In genomic region chr9:29118555-29118954, GRCh38 we compare ENCODE assay signal across 25 cellular contexts.
"Had no signal": no experiment of that assay in that cellular context is flagged by ENCODE, and none has a peak within 500 bp of the region (broad histone marks: within the 10 kb centered on the region; RNA-seq: fewer than 3 reads in every experiment).

No MANE protein-coding gene starts in this region.

- H3K9me3 ChIP-seq: SJCRH30 had no signal

- DNase-seq: Kasumi-1, MM.1S, MV-4-11, NCI-H1048, NCI-H1105, NCI-H1417, NCI-H1436 treated with DMSO at 0.1 percent for 48 hours, NCI-H1694, NCI-H187 treated with DMSO at 0.1 percent for 48 hours, NCI-H2029 treated with DMSO at 0.1 percent for 48 hours, NCI-H2171 treated with DMSO at 0.1 percent for 48 hours, NCI-H345, NCI-H446 treated with DMSO at 0.1 percent for 48 hours, NCI-H524, NCI-H774, PC-3, SHP77 treated with DMSO at 0.1 percent for 48 hours, SJCRH30 had no signal

- H3K27me3 Mint-ChIP-seq: IgD-negative memory B cell had no signal

- H3K9ac ChIP-seq: KMS-11 had no signal

- H3K27me3 ChIP-seq: SJCRH30 had no signal

- ATAC-seq: K562, Panc1, PC-3, SK-N-SH treated with all-trans-retinoic acid at 6 μM for 48 hours had no signal

- H3K27ac Mint-ChIP-seq: IgD-negative memory B cell had no signal

- H3K4me2 ChIP-seq: KMS-11 had no signal

- H3K36me3 ChIP-seq: SJCRH30 had no signal

- H3K4me3 ChIP-seq: K562, SJCRH30 had no signal

- H3K4me1 ChIP-seq: SJCRH30 had no signal

- H3K4me1 Mint-ChIP-seq: IgD-negative memory B cell had no signal

- H3K4me3 Mint-ChIP-seq: IgD-negative memory B cell had no signal

- H3K27ac ChIP-seq: HL-60, KMS-11, RWPE1, SJCRH30 had no signal
